In genomic region chr2:189896809-189897208, GRCh38 we compare ENCODE assay signal across 1 cellular context.
A peak's percentile ranks its signal among the peaks of the same experiment; 100 is the strongest.
TF ChIP-seq lines count a peak whose summit lies in the region.

No MANE protein-coding gene starts in this region.

TF ChIP-seq in HepG2, 621 proteins besides CTCF, POLR2A, EP300 and RAD21 (continued from another document):
- TF ChIP-seq ARID5B (CRISPR knock-in tag; IDR thresholded peaks at IDR 0.05) (0 out of 2 replicates have a peak, but pooled peaks have one; percentile 27), CEBPG (CRISPR knock-in tag; IDR thresholded peaks at IDR 0.05) (peak; percentile 69), MAFF (IDR thresholded peaks at IDR 0.05; ENCODE audit: low read depth, low read length) (no peak), ZNF501 (CRISPR knock-in tag; IDR thresholded peaks at IDR 0.05) (no peak), MATR3 (CRISPR knock-in tag; IDR thresholded peaks at IDR 0.05) (no peak), HMG20A (CRISPR knock-in tag; IDR thresholded peaks at IDR 0.05; ENCODE audit: borderline replicate concordance) (peak; percentile 55; the same call in 1 of the 2 replicates), PAF1 (CRISPR knock-in tag; IDR thresholded peaks at IDR 0.05) (no peak), ZNF251 (CRISPR knock-in tag; IDR thresholded peaks at IDR 0.05) (no peak), HNF4G (IDR thresholded peaks at IDR 0.05; ENCODE audit: borderline replicate concordance, low read depth, low read length) (peak; percentile 26; the same call in 1 of the 2 replicates), HNF4G (CRISPR knock-in tag; IDR thresholded peaks at IDR 0.05; ENCODE audit: borderline replicate concordance, low read depth) (no peak), ATF4 (CRISPR knock-in tag; IDR thresholded peaks at IDR 0.05) (peak in 1 of 2 experiments; percentile 53; a peak in 1 of 4 replicates), SAP130 (CRISPR knock-in tag; IDR thresholded peaks at IDR 0.05; ENCODE audit: low read depth) (0 out of 2 replicates have a peak, but pooled peaks have one; percentile 29), CEBPB (IDR thresholded peaks at IDR 0.05; ENCODE audit: borderline replicate concordance, low read depth, low read length) (peak; percentile 52), NFKB2 (CRISPR knock-in tag; IDR thresholded peaks at IDR 0.05; ENCODE audit: borderline replicate concordance) (no peak)
